21 cellular contexts compared by ENCODE assay signal in the genomic region with DNA sequence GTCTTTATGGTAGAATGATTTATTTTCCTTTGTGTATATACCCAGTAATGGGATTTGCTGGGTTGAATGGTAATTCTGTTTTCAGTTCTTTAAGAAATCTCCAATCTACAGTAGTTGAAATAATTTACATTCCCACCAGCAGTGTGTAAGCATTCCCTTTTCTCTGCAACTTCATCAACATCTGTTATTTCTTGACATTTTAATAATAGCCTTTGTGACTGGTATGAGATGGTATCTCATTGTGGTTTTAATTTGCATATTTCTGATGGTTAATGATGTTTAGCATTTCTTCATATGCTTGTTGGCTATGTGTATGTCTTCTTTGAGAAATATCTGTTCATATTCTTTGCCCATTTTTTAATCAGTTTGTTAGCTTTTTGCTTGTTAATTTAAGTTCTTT.
DNase-seq lines count a peak whose midpoint lies in the region; ATAC-seq and TF ChIP-seq lines count a peak whose summit lies in the region.
"Had no signal": no experiment of that assay in that cellular context is flagged by ENCODE, and none has a peak within 500 bp of the region (broad histone marks: within the 10 kb centered on the region; RNA-seq: fewer than 3 reads in every experiment).

No MANE protein-coding gene starts in this region.

- no peaks in the 10 kb centered on the region for H3F3A ChIP-seq in SK-N-SH (replicated peaks; ENCODE audit: insufficient read depth)

- no peak overlapping the region for H3K9ac ChIP-seq in SK-N-SH
- H3K9ac ChIP-seq: BLaER1 had no signal

- TF ChIP-seq EP300 in SK-N-SH (IDR thresholded peaks at IDR 0.05; ENCODE audit: borderline replicate concordance in 1 of 2, low read depth in 1 of 2, low read length in 1 of 2): peak in 1 of 2 experiments; percentile 57; a peak in 1 of 4 replicates

- no peaks in the 10 kb centered on the region for H3K36me3 Mint-ChIP-seq in activated T-helper 2 cell treated with anti-CD3 and anti-CD28 coated beads, Interferon-gamma antibody, Interleukin-2, Interleukin-4, amounts not matched to agents 10 μg/mL and 5 μg/mL and 100 μg/mL, durations not matched to agents 14 hours and 24 hours and 36 hours (ENCODE audit: low read depth)
- H3K36me3 Mint-ChIP-seq: CD4-positive, alpha-beta memory T cell had no signal

- no peak overlapping the region for H2AFZ ChIP-seq in SK-N-SH (ENCODE audit: low read depth)

- CTCF ChIA-PET in A673 (lab: Charles Lee): interaction anchor here (0.6 kb wide), 1 partner anchor 1315 kb away, joined by 4 read pairs; no protein-coding TSS in a partner anchor
- CTCF ChIA-PET in SK-N-SH (lab: Yijun Ruan, JAX): no interaction called here

- POLR2A ChIA-PET in A673 (lab: Charles Lee; ENCODE audit: low non-redundant PET) (no interaction called here), SK-N-SH (lab: Yijun Ruan, JAX) (no interaction called here)

- H3K27me3 ChIP-seq in A673 (replicated peaks; ENCODE audit: insufficient read depth, low read depth, low read length, poor library complexity) (no peaks in the 10 kb centered on the region), SK-N-SH (ENCODE audit: insufficient read depth) (no peaks in the 10 kb centered on the region)
- H3K27me3 ChIP-seq: BLaER1 had no signal

- no peak overlapping the region for H3K4me2 ChIP-seq in SK-N-SH
- H3K4me2 ChIP-seq: BLaER1 had no signal

- H3K9me3 Mint-ChIP-seq in activated T-helper 2 cell treated with anti-CD3 and anti-CD28 coated beads, Interferon-gamma antibody, Interleukin-2, Interleukin-4, amounts not matched to agents 10 μg/mL and 5 μg/mL and 100 μg/mL, durations not matched to agents 14 hours and 24 hours and 36 hours: peaks cover 29% of the 10 kb centered on the region

- no peak for ATAC-seq in GM18498 (IDR thresholded peaks at IDR 0.05; ENCODE audit: unreplicated experiment)
- ATAC-seq in HG02623 (IDR thresholded peaks at IDR 0.05; ENCODE audit: unreplicated experiment): no peak

- no peak overlapping the region for H3K27ac Mint-ChIP-seq in activated T-helper 2 cell treated with anti-CD3 and anti-CD28 coated beads, Interferon-gamma antibody, Interleukin-2, Interleukin-4, amounts not matched to agents 10 μg/mL and 5 μg/mL and 100 μg/mL, durations not matched to agents 14 hours and 24 hours and 36 hours
- H3K27ac Mint-ChIP-seq: CD4-positive, alpha-beta memory T cell had no signal

- no peak for TF ChIP-seq RAD21 in SK-N-SH (IDR thresholded peaks at IDR 0.05; ENCODE audit: low read length)

- no peak for TF ChIP-seq CTCF in A673 (conservative IDR thresholded peaks at IDR 0.05; ENCODE audit: low read depth, low read length)
- TF ChIP-seq CTCF in SK-N-SH (IDR thresholded peaks at IDR 0.05): no peak

- no TSS peak for BruUV-seq in A673 (replicated peaks; lab: Mats Ljungman, UMichigan)

- H3K27ac ChIP-seq in A673 (ENCODE audit: low read depth, low read length, poor library complexity, severe bottlenecking): no peak overlapping the region
- H3K27ac ChIP-seq in SK-N-SH (ENCODE audit: low read depth in 2 of 2, low read length in 1 of 2): no peak overlapping the region
- H3K27ac ChIP-seq in substantia nigra (ENCODE audit: low read depth, low read length, poor library complexity, severe bottlenecking): no peak overlapping the region
- H3K27ac ChIP-seq: 22Rv1, BLaER1 had no signal

- peak; percentile 81 for DNase-seq in A673 (ENCODE audit: low spot score)
- DNase-seq in GM04503 (ENCODE audit: low read depth): peak; percentile 62
- no peak for DNase-seq in SK-N-SH
- peak; percentile 12 for DNase-seq in dedifferentiated amniotic fluid mesenchymal stem cell (ENCODE audit: extremely low spot score)
- no peak for DNase-seq in activated T-helper 2 cell treated with anti-CD3 and anti-CD28 coated beads, Interferon-gamma antibody, Interleukin-2, Interleukin-4, amounts not matched to agents 10 μg/mL and 5 μg/mL and 100 μg/mL, durations not matched to agents 14 hours and 24 hours and 36 hours (ENCODE audit: low spot score)
- DNase-seq in substantia nigra (lab: John Stamatoyannopoulos, UW): no peak
- DNase-seq: Calu3; CD4-positive, alpha-beta memory T cell; H7; NCI-H1105 treated with DMSO at 0.1 percent for 48 hours; NCI-H187; NCI-H2107; NCI-H226; NCI-H524; NCI-H82; OCI-M1; Right ventricle myocardium superior had no signal

- H3K9me2 ChIP-seq in SK-N-SH: no peaks in the 10 kb centered on the region

- no peaks in the 10 kb centered on the region for H3K27me3 Mint-ChIP-seq in activated T-helper 2 cell treated with anti-CD3 and anti-CD28 coated beads, Interferon-gamma antibody, Interleukin-2, Interleukin-4, amounts not matched to agents 10 μg/mL and 5 μg/mL and 100 μg/mL, durations not matched to agents 14 hours and 24 hours and 36 hours (ENCODE audit: low read depth)
- H3K27me3 Mint-ChIP-seq: CD4-positive, alpha-beta memory T cell had no signal

- H3K4me1 ChIP-seq in A673 (ENCODE audit: insufficient read depth, low read length, poor library complexity, severe bottlenecking) (peaks cover 5% of the 10 kb centered on the region), SK-N-SH (ENCODE audit: control insufficient read depth in 1 of 2, insufficient read depth in 2 of 2, low read depth in 1 of 2, low read length in 1 of 2) (no peaks in the 10 kb centered on the region; a peak in 1 of 4 replicates)
- H3K4me1 ChIP-seq: BLaER1 had no signal

- intact Hi-C loops in A673 (cut with micrococcal nuclease; ENCODE audit: unreplicated experiment): loop anchor here (5.0 kb wide), 1 partner anchor 1312 kb away; no protein-coding TSS in a partner anchor
- intact Hi-C loops in activated T-helper 2 cell treated with anti-CD3 and anti-CD28 coated beads, Interferon-gamma antibody, Interleukin-2, Interleukin-4, amounts not matched to agents 10 μg/mL and 5 μg/mL and 100 μg/mL, durations not matched to agents 14 hours and 24 hours and 36 hours (cut with micrococcal nuclease): no loop called here

- no peaks in the 10 kb centered on the region for H3K4me1 Mint-ChIP-seq in activated T-helper 2 cell treated with anti-CD3 and anti-CD28 coated beads, Interferon-gamma antibody, Interleukin-2, Interleukin-4, amounts not matched to agents 10 μg/mL and 5 μg/mL and 100 μg/mL, durations not matched to agents 14 hours and 24 hours and 36 hours (ENCODE audit: low read depth)
- H3K4me1 Mint-ChIP-seq: CD4-positive, alpha-beta memory T cell had no signal

- H3K4me3 ChIP-seq in A673 (ENCODE audit: low read depth, low read length, poor library complexity, severe bottlenecking): no peak overlapping the region
- no peak overlapping the region for H3K4me3 ChIP-seq in SK-N-SH (ENCODE audit: low read depth in 2 of 2, low read length in 1 of 2)
- H3K4me3 ChIP-seq: BLaER1 had no signal

- no peaks in the 10 kb centered on the region for H3K79me2 ChIP-seq in SK-N-SH (ENCODE audit: insufficient read depth)

- no peaks in the 10 kb centered on the region for H4K20me1 ChIP-seq in SK-N-SH (ENCODE audit: insufficient read depth)
- H4K20me1 ChIP-seq: BLaER1 had no signal

- H3K36me3 ChIP-seq in A673 (ENCODE audit: insufficient read depth, low read length, poor library complexity, severe bottlenecking): no peaks in the 10 kb centered on the region
- no peaks in the 10 kb centered on the region for H3K36me3 ChIP-seq in SK-N-SH (replicated peaks in 1 of 2; ENCODE audit: control insufficient read depth in 1 of 2, insufficient read depth in 2 of 2, low read length in 1 of 2)
- H3K36me3 ChIP-seq: BLaER1 had no signal

- no peak overlapping the region for H3K4me3 Mint-ChIP-seq in activated T-helper 2 cell treated with anti-CD3 and anti-CD28 coated beads, Interferon-gamma antibody, Interleukin-2, Interleukin-4, amounts not matched to agents 10 μg/mL and 5 μg/mL and 100 μg/mL, durations not matched to agents 14 hours and 24 hours and 36 hours (ENCODE audit: low read depth)
- H3K4me3 Mint-ChIP-seq: CD4-positive, alpha-beta memory T cell had no signal

- H3K9me3 ChIP-seq in A673 (ENCODE audit: low read depth, low read length, poor library complexity, severe bottlenecking) (no peaks in the 10 kb centered on the region), SK-N-SH (no peaks in the 10 kb centered on the region)
- H3K9me3 ChIP-seq: BLaER1 had no signal

TF ChIP-seq in SK-N-SH, 30 proteins besides CTCF, POLR2A, EP300 and RAD21 (continues in another document):
- TF ChIP-seq EZH2phosphoT487 (IDR thresholded peaks at IDR 0.05; ENCODE audit: borderline replicate concordance, low read depth) (no peak), TCF12 (IDR thresholded peaks at IDR 0.05) (peak; percentile 60), GABPA (IDR thresholded peaks at IDR 0.05; ENCODE audit: low read depth) (no peak), SIN3A (IDR thresholded peaks at IDR 0.05; ENCODE audit: borderline replicate concordance, low read depth, low read length) (no peak), JUND (IDR thresholded peaks at IDR 0.05) (no peak; the same call in 1 of the 2 replicates), RXRA (IDR thresholded peaks at IDR 0.05; ENCODE audit: borderline replicate concordance, low read depth) (no peak), RFX5 (IDR thresholded peaks at IDR 0.05; ENCODE audit: low read length) (no peak), MXI1 (IDR thresholded peaks at IDR 0.05; ENCODE audit: low read depth, low read length) (no peak), TEAD4 (IDR thresholded peaks at IDR 0.05; ENCODE audit: borderline replicate concordance, insufficient read depth) (no peak), GATA2 (CRISPR knock-in tag; IDR thresholded peaks at IDR 0.05) (no peak)
- TF ChIP-seq, protein P1, sequence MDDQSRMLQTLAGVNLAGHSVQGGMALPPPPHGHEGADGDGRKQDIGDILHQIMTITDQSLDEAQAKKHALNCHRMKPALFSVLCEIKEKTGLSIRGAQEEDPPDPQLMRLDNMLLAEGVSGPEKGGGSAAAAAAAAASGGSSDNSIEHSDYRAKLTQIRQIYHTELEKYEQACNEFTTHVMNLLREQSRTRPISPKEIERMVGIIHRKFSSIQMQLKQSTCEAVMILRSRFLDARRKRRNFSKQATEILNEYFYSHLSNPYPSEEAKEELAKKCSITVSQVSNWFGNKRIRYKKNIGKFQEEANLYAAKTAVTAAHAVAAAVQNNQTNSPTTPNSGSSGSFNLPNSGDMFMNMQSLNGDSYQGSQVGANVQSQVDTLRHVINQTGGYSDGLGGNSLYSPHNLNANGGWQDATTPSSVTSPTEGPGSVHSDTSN (IDR thresholded peaks at IDR 0.05): peak; percentile 60
- TF ChIP-seq, protein P2, sequence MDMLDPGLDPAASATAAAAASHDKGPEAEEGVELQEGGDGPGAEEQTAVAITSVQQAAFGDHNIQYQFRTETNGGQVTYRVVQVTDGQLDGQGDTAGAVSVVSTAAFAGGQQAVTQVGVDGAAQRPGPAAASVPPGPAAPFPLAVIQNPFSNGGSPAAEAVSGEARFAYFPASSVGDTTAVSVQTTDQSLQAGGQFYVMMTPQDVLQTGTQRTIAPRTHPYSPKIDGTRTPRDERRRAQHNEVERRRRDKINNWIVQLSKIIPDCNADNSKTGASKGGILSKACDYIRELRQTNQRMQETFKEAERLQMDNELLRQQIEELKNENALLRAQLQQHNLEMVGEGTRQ (IDR thresholded peaks at IDR 0.05; ENCODE audit: borderline replicate concordance, low read depth, low read length): no peak

Comparison
In these comparisons a context has a peak if more than half of its experiments do, and no peak if none do; other contexts are left out.
1. DNase-seq: peak in A673 (single experiment), GM04503 (single experiment) and dedifferentiated amniotic fluid mesenchymal stem cell (single experiment); none in SK-N-SH (single experiment), activated T-helper 2 cell treated with anti-CD3 and anti-CD28 coated beads, Interferon-gamma antibody, Interleukin-2, Interleukin-4, amounts not matched to agents 10 μg/mL and 5 μg/mL and 100 μg/mL, durations not matched to agents 14 hours and 24 hours and 36 hours (single experiment) and substantia nigra (0 of 49).